In the genomic region with DNA sequence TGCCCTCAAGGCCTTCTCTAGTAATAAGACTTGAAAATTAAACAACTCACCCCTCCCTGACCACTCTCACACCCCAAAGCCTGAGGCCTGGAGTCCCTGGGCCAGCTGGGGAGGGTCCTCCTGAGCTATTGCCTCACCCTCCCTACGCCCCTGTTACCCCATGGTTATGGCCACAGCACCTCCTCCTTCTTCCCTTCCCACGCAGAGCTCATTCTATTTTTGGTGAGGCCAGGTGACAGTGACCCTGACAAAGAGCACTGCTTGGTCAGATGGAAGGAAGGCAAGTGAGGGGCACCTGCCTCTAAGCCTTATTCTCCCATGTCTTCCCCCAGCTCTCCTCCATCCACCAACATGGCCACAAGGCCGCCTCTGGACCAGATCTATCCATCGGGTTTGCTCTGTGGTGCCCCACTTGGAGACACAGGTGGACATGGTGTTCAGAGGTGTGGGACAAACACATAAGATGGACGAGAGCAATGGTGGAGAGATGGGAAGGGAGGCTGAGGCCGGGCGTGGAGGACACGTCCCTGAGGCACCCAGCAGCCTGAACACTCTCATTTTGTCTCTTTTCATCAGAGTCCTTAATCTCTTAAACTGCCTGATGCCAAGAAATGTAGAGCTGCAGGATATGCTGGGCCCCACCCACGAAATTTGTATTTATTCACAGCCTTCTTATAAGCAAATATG, we compare ENCODE assay signal across 1 cellular context.
A peak's percentile ranks its signal among the peaks of the same experiment; 100 is the strongest.
TF ChIP-seq lines count a peak whose summit lies in the region.

No MANE protein-coding gene starts in this region.

TF ChIP-seq in GM12878, 131 proteins besides CTCF, POLR2A, EP300 and RAD21:
- TF ChIP-seq SPI1 (IDR thresholded peaks at IDR 0.05; ENCODE audit: borderline replicate concordance, insufficient read depth, low read depth, low read length) (no peak), MEF2A (IDR thresholded peaks at IDR 0.05; ENCODE audit: insufficient read depth, low read depth, low read length) (peak; percentile 74; the same call in 1 of the 2 replicates), RELA (IDR thresholded peaks at IDR 0.05; ENCODE audit: borderline replicate concordance, partially characterized antibody) (no peak), RUNX3 (IDR thresholded peaks at IDR 0.05; ENCODE audit: low read length) (0 out of 2 replicates have a peak, but pooled peaks have one; percentile 13), SUPT20H (IDR thresholded peaks at IDR 0.05; ENCODE audit: borderline replicate concordance, control insufficient read depth, low read depth, low read length) (no peak), MEF2B (IDR thresholded peaks at IDR 0.05; ENCODE audit: partially characterized antibody, poor library complexity, severe bottlenecking) (peak; percentile 43)
- TF ChIP-seq, protein P1, sequence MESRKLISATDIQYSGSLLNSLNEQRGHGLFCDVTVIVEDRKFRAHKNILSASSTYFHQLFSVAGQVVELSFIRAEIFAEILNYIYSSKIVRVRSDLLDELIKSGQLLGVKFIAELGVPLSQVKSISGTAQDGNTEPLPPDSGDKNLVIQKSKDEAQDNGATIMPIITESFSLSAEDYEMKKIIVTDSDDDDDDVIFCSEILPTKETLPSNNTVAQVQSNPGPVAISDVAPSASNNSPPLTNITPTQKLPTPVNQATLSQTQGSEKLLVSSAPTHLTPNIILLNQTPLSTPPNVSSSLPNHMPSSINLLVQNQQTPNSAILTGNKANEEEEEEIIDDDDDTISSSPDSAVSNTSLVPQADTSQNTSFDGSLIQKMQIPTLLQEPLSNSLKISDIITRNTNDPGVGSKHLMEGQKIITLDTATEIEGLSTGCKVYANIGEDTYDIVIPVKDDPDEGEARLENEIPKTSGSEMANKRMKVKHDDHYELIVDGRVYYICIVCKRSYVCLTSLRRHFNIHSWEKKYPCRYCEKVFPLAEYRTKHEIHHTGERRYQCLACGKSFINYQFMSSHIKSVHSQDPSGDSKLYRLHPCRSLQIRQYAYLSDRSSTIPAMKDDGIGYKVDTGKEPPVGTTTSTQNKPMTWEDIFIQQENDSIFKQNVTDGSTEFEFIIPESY (IDR thresholded peaks at IDR 0.05) = no peak
- TF ChIP-seq, protein P2, sequence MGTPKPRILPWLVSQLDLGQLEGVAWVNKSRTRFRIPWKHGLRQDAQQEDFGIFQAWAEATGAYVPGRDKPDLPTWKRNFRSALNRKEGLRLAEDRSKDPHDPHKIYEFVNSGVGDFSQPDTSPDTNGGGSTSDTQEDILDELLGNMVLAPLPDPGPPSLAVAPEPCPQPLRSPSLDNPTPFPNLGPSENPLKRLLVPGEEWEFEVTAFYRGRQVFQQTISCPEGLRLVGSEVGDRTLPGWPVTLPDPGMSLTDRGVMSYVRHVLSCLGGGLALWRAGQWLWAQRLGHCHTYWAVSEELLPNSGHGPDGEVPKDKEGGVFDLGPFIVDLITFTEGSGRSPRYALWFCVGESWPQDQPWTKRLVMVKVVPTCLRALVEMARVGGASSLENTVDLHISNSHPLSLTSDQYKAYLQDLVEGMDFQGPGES (IDR thresholded peaks at IDR 0.05) = no peak
